ENCODE assay signal across 1 cellular context in the genomic region with DNA sequence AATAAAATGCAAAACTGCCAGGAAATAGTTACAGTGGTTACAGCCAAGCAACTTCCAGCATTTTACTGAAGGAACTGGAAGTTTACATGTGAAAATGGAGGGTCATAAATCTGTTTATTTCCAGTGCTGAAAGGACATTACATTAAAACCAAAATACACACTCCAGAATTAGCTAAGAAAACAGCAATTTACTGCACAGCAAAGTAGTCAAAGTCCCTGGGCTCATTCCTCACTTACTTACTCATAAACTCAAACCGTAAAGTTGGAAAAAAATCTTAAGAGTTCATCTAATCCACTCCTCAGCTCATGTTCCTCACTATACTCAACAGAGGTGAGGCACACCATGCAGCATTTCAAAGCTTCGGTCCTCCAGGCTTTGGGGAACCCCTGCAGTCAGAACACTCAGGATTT.
TF ChIP-seq lines count a peak whose summit lies in the region.

No MANE protein-coding gene starts in this region.

TF ChIP-seq in IMR-90, 13 proteins besides CTCF, POLR2A, EP300 and RAD21:
- no peak for TF ChIP-seq MAFK (IDR thresholded peaks at IDR 0.05; ENCODE audit: low read depth, low read length)
- TF ChIP-seq MXI1 (IDR thresholded peaks at IDR 0.05; ENCODE audit: borderline replicate concordance, low read depth, low read length), result no peak
- TF ChIP-seq, protein P1, sequence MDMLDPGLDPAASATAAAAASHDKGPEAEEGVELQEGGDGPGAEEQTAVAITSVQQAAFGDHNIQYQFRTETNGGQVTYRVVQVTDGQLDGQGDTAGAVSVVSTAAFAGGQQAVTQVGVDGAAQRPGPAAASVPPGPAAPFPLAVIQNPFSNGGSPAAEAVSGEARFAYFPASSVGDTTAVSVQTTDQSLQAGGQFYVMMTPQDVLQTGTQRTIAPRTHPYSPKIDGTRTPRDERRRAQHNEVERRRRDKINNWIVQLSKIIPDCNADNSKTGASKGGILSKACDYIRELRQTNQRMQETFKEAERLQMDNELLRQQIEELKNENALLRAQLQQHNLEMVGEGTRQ (IDR thresholded peaks at IDR 0.05; ENCODE audit: low read depth, low read length), result no peak
- TF ChIP-seq CHD1 (IDR thresholded peaks at IDR 0.05; ENCODE audit: low read depth, low read length), result no peak
- no peak for TF ChIP-seq SMC3 (IDR thresholded peaks at IDR 0.05; ENCODE audit: low read depth, low read length)
- TF ChIP-seq RFX5 (IDR thresholded peaks at IDR 0.05; ENCODE audit: low read depth, low read length), result no peak
- TF ChIP-seq MAZ (IDR thresholded peaks at IDR 0.05; ENCODE audit: borderline replicate concordance, low read depth, low read length), result no peak
- no peak for TF ChIP-seq FOS (IDR thresholded peaks at IDR 0.05; ENCODE audit: low read depth, low read length)
- TF ChIP-seq CEBPB (IDR thresholded peaks at IDR 0.05; ENCODE audit: low read depth, low read length), result no peak
- TF ChIP-seq RCOR1 (IDR thresholded peaks at IDR 0.05; ENCODE audit: insufficient replicate concordance, low read length), result no peak
- no peak for TF ChIP-seq BHLHE40 (IDR thresholded peaks at IDR 0.05; ENCODE audit: low read depth, low read length)
- TF ChIP-seq, protein P2, sequence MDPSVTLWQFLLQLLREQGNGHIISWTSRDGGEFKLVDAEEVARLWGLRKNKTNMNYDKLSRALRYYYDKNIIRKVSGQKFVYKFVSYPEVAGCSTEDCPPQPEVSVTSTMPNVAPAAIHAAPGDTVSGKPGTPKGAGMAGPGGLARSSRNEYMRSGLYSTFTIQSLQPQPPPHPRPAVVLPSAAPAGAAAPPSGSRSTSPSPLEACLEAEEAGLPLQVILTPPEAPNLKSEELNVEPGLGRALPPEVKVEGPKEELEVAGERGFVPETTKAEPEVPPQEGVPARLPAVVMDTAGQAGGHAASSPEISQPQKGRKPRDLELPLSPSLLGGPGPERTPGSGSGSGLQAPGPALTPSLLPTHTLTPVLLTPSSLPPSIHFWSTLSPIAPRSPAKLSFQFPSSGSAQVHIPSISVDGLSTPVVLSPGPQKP (IDR thresholded peaks at IDR 0.05; ENCODE audit: borderline replicate concordance, low read depth, low read length), result no peak
- no peak for TF ChIP-seq NFE2L2 (IDR thresholded peaks at IDR 0.05; ENCODE audit: low read depth, low read length)
